Comparison of ENCODE assay signal across 18 cellular contexts in genomic region chr14:51495319-51495718, GRCh38.
DNase-seq lines count a peak whose midpoint lies in the region; FAIRE-seq and TF ChIP-seq lines count a peak whose summit lies in the region.
"Had no signal": no experiment of that assay in that cellular context is flagged by ENCODE, and none has a peak within 500 bp of the region (broad histone marks: within the 10 kb centered on the region; RNA-seq: fewer than 3 reads in every experiment).

No MANE protein-coding gene starts in this region.

- H3K9me3 ChIP-seq in mammary epithelial cell (replicated peaks; ENCODE audit: insufficient read depth, low read length) (peaks cover 5% of the 10 kb centered on the region), endothelial cell of umbilical vein (replicated peaks; ENCODE audit: control insufficient read depth, insufficient read depth, low read length) (no peaks in the 10 kb centered on the region)

- no peak for TF ChIP-seq CTCF in MCF 10A (IDR thresholded peaks at IDR 0.05; ENCODE audit: unreplicated experiment)
- TF ChIP-seq CTCF in mammary epithelial cell (conservative IDR thresholded peaks at IDR 0.05 in 1 of 2, IDR thresholded peaks at IDR 0.05 in 1 of 2; ENCODE audit: extremely low read depth in 1 of 2, insufficient read depth in 1 of 2, low read depth in 1 of 2, low read length in 2 of 2): no peak
- TF ChIP-seq CTCF in endothelial cell of umbilical vein (IDR thresholded peaks at IDR 0.05; ENCODE audit: extremely low read depth in 1 of 2, insufficient read depth in 1 of 2, low read depth in 1 of 2, low read length in 2 of 2): no peak
- TF ChIP-seq CTCF in GM20000 (IDR thresholded peaks at IDR 0.05; ENCODE audit: extremely low read depth, missing control alignments): no peak

- BruUV-seq in MCF 10A (replicated peaks; lab: Mats Ljungman, UMichigan) (no TSS peak), mammary epithelial cell (replicated peaks; lab: Mats Ljungman, UMichigan) (no TSS peak), endothelial cell of umbilical vein (replicated peaks; lab: Mats Ljungman, UMichigan) (no TSS peak)

- peaks cover 20% of the 10 kb centered on the region for H3K9me3 Mint-ChIP-seq in MCF 10A (ENCODE audit: unreplicated experiment)
- H3K9me3 Mint-ChIP-seq: CD4-positive, alpha-beta T cell had no signal

- 50% methylated on average over 2 of the region's 2 CpGs for WGBS in mammary epithelial cell (ENCODE audit: low coverage, missing lambda C conversion rate)

- H3K27ac Mint-ChIP-seq in MCF 10A (ENCODE audit: low read depth, unreplicated experiment): peak overlapping the region; percentile 68
- H3K27ac Mint-ChIP-seq: CD4-positive, alpha-beta T cell had no signal

- CTCF ChIA-PET in MCF 10A (lab: Yijun Ruan, JAX) (interaction anchor here (0.6 to 1.0 kb wide), 3 partner anchors 166 to 499 kb away, joined by 3 to 4 read pairs (median 3); no protein-coding TSS in a partner anchor), mammary epithelial cell (lab: Charles Lee; ENCODE audit: low non-redundant PET) (interaction anchor here (0.6 kb wide), 1 partner anchor 52 kb away, joined by 3 read pairs; no protein-coding TSS in a partner anchor), endothelial cell of umbilical vein (lab: Charles Lee) (interaction anchor here (1.1 to 1.5 kb wide), 4 partner anchors 11 to 55 kb away, joined by 3 to 4 read pairs (median 4); no protein-coding TSS in a partner anchor)

- H3K27ac ChIP-seq in mammary epithelial cell (ENCODE audit: insufficient read depth, low read depth, low read length) (no peak overlapping the region), endothelial cell of umbilical vein (ENCODE audit: insufficient read depth, low read depth, low read length) (no peak overlapping the region)
- H3K27ac ChIP-seq: 22Rv1, A549, C4-2B had no signal

- H3K9ac ChIP-seq in mammary epithelial cell (ENCODE audit: insufficient read depth, low read length) (no peak overlapping the region), endothelial cell of umbilical vein (replicated peaks; ENCODE audit: extremely low read depth, insufficient read depth, low read length) (no peak overlapping the region)

- H3K36me3 ChIP-seq in mammary epithelial cell (ENCODE audit: insufficient read depth, low read length) (peaks cover 27% of the 10 kb centered on the region), endothelial cell of umbilical vein (ENCODE audit: control insufficient read depth in 2 of 2, extremely low read depth in 1 of 2, insufficient read depth in 2 of 2, low read length in 2 of 2) (no peaks in the 10 kb centered on the region)
- H3K36me3 ChIP-seq: HAP-1 had no signal

- no peak overlapping the region for H2AFZ ChIP-seq in mammary epithelial cell (ENCODE audit: low read depth, low read length)
- H2AFZ ChIP-seq in endothelial cell of umbilical vein (ENCODE audit: low read depth, low read length): no peak overlapping the region

- H3K4me1 ChIP-seq in mammary epithelial cell (ENCODE audit: insufficient read depth, low read length) (peaks cover 48% of the 10 kb centered on the region), endothelial cell of umbilical vein (ENCODE audit: control insufficient read depth, extremely low read depth, insufficient read depth, low read length) (peaks cover 8% of the 10 kb centered on the region)
- H3K4me1 ChIP-seq: A549, HAP-1 had no signal

- H3K79me2 ChIP-seq in mammary epithelial cell (ENCODE audit: insufficient read depth, low read length) (peaks cover 97% of the 10 kb centered on the region), endothelial cell of umbilical vein (ENCODE audit: control insufficient read depth, insufficient read depth, low read length) (no peaks in the 10 kb centered on the region)

- in situ Hi-C loops in mammary epithelial cell (cut with MboI; ENCODE audit: low sequenced_read_pairs in 2 of 2): no loop called here
- in situ Hi-C loops in SK-MEL-5 (cut with HindIII; ENCODE audit: low pct_unique_long_range_greater_than_20kb, low sequenced_read_pairs): no loop called here

- dilution Hi-C loops in mammary epithelial cell (cut with HindIII; ENCODE audit: low sequenced_read_pairs) (loop anchor here (5.0 kb wide), 1 partner anchor 37 kb away; no protein-coding TSS in a partner anchor), endothelial cell of umbilical vein (cut with MboI; ENCODE audit: extremely low pct_ligation_motif_present, low sequenced_read_pairs) (no loop called here)

- H3K27me3 Mint-ChIP-seq in MCF 10A (ENCODE audit: insufficient read depth, unreplicated experiment): no peaks in the 10 kb centered on the region

- intact Hi-C loops in MCF 10A (cut with micrococcal nuclease): no loop called here
- intact Hi-C loops in mammary epithelial cell (cut with micrococcal nuclease): no loop called here
- intact Hi-C loops in endothelial cell of umbilical vein (cut with micrococcal nuclease): no loop called here

- FAIRE-seq in endothelial cell of umbilical vein (lab: Jason Lieb, UNC) (peak; percentile 31), HTR-8/SVneo (lab: Jason Lieb, UNC) (no peak)
- FAIRE-seq: A549, GM12892, GM18507 had no signal

- H3K9me1 ChIP-seq in endothelial cell of umbilical vein (replicated peaks; ENCODE audit: control insufficient read depth, extremely low read depth, insufficient read depth, low read length): no peaks in the 10 kb centered on the region

- peaks cover 59% of the 10 kb centered on the region for H3K4me1 Mint-ChIP-seq in MCF 10A (ENCODE audit: insufficient read depth, unreplicated experiment)

- no peaks in the 10 kb centered on the region for H4K20me1 ChIP-seq in mammary epithelial cell (ENCODE audit: insufficient read depth, low read length)
- H4K20me1 ChIP-seq in endothelial cell of umbilical vein (replicated peaks; ENCODE audit: control insufficient read depth, extremely low read depth, insufficient read depth, low read length): no peaks in the 10 kb centered on the region

- H3K4me3 Mint-ChIP-seq in MCF 10A (ENCODE audit: unreplicated experiment): no peak overlapping the region
- H3K4me3 Mint-ChIP-seq: CD4-positive, alpha-beta T cell had no signal

- H3K4me3 ChIP-seq in mammary epithelial cell (replicated peaks in 1 of 3; ENCODE audit: insufficient read depth in 1 of 3, low read depth in 2 of 3, low read length in 3 of 3) (no peak overlapping the region), endothelial cell of umbilical vein (replicated peaks in 1 of 3; ENCODE audit: insufficient read depth in 1 of 3, low read depth in 1 of 3, low read length in 3 of 3) (no peak overlapping the region)
- H3K4me3 ChIP-seq: A549, HAP-1 had no signal

- DNase-seq in MCF 10A (ENCODE audit: unreplicated experiment): no peak
- no peak for DNase-seq in mammary epithelial cell
- peak; percentile 47 for DNase-seq in SK-MEL-5 (ENCODE audit: low read depth, low spot score)
- peak; percentile 33 for DNase-seq in endothelial cell of umbilical vein (ENCODE audit: low read depth, low spot score)
- DNase-seq in NCI-H1930 (lab: John Stamatoyannopoulos, UW): no peak
- DNase-seq in HTR-8/SVneo (ENCODE audit: insufficient read length, low spot score): no peak
- DNase-seq in GM20000 (ENCODE audit: low spot score): no peak
- DNase-seq: AML-193; CD4-positive, alpha-beta T cell; DMS153; DMS79; GDM1 had no signal

- no peak for TF ChIP-seq POLR2A in endothelial cell of umbilical vein (IDR thresholded peaks at IDR 0.05; ENCODE audit: low read depth, low read length)

- peaks cover 49% of the 10 kb centered on the region for H3K36me3 Mint-ChIP-seq in MCF 10A (ENCODE audit: insufficient read depth, unreplicated experiment)

- POLR2A ChIA-PET in MCF 10A (lab: Yijun Ruan, JAX) (interaction anchor here (1.2 to 10.4 kb wide), 3 partner anchors 40 to 99 kb away, joined by 3 to 113 read pairs (median 4); no protein-coding TSS in a partner anchor), endothelial cell of umbilical vein (lab: Charles Lee) (no interaction called here)

- H3K4me2 ChIP-seq in mammary epithelial cell (ENCODE audit: insufficient read depth, low read depth, low read length): no peak overlapping the region
- no peak overlapping the region for H3K4me2 ChIP-seq in endothelial cell of umbilical vein (ENCODE audit: insufficient read depth, low read length)
- H3K4me2 ChIP-seq: A549 had no signal

- H3K27me3 ChIP-seq in mammary epithelial cell (ENCODE audit: insufficient read depth, low read length): no peaks in the 10 kb centered on the region
- H3K27me3 ChIP-seq in endothelial cell of umbilical vein (ENCODE audit: control insufficient read depth in 2 of 2, insufficient read depth in 2 of 2, low read length in 2 of 2): no peaks in the 10 kb centered on the region

TF ChIP-seq in endothelial cell of umbilical vein, 7 proteins besides CTCF, POLR2A, EP300 and RAD21:
- TF ChIP-seq GATA2 (IDR thresholded peaks at IDR 0.05; ENCODE audit: insufficient read depth, insufficient read length, low read depth, low read length): no peak
- no peak for TF ChIP-seq EZH2 (IDR thresholded peaks at IDR 0.05; ENCODE audit: borderline replicate concordance, low read depth, low read length, severe bottlenecking)
- TF ChIP-seq POLR2AphosphoS5 (IDR thresholded peaks at IDR 0.05; ENCODE audit: insufficient read depth, low read depth, low read length): no peak
- TF ChIP-seq MYC (IDR thresholded peaks at IDR 0.05; ENCODE audit: low read depth, low read length): no peak
- no peak for TF ChIP-seq FOS (IDR thresholded peaks at IDR 0.05; ENCODE audit: borderline replicate concordance, insufficient read depth, low read length)
- TF ChIP-seq JUN (IDR thresholded peaks at IDR 0.05; ENCODE audit: borderline replicate concordance, insufficient read depth, insufficient read length, low read depth): no peak
- no peak for TF ChIP-seq MAX (IDR thresholded peaks at IDR 0.05; ENCODE audit: insufficient read depth, insufficient read length)

Comparison
In these comparisons a context has a peak if more than half of its experiments do, and no peak if none do; other contexts are left out.
1. DNase-seq: peak in SK-MEL-5 (single experiment) and endothelial cell of umbilical vein (single experiment); none in MCF 10A (single experiment), mammary epithelial cell (single experiment), NCI-H1930 (0 of 2), HTR-8/SVneo (single experiment) and GM20000 (single experiment).